In the genomic region with DNA sequence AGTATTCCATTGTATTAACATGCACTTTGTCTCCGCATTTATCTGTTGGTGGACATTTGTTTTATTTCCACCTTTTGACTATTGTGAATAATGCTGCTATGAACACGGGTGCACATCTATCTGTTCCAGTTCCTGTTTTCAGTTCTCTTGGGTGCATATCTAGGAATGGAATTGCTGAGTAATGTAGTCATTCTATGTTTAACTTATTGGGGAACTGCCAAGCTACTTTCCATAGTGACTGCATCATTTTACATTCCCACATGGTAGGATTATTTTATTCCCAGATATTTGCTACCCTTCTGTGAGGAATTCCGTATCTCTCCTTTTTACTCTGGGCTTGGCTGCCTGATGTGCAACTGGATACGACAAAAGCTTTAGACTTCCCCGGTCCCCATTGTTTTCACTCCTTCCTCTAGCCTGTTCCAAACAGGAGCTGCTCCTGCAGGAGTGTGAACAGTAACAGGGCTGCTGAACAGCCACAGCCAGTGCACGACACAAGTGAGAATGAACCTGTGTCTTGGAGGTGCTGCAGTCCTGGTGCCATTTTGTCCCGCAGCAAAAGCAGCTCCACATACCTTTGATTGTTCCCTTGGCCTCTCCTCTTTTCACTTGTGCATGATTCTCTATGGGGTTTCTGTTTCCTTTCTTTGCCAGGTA, we compare ENCODE assay signal across 1 cellular context.
TF ChIP-seq lines count a peak whose summit lies in the region.

No MANE protein-coding gene starts in this region.

TF ChIP-seq in WTC11, 78 proteins besides CTCF, POLR2A, EP300 and RAD21 (continued from another document):
- TF ChIP-seq, protein P1, sequence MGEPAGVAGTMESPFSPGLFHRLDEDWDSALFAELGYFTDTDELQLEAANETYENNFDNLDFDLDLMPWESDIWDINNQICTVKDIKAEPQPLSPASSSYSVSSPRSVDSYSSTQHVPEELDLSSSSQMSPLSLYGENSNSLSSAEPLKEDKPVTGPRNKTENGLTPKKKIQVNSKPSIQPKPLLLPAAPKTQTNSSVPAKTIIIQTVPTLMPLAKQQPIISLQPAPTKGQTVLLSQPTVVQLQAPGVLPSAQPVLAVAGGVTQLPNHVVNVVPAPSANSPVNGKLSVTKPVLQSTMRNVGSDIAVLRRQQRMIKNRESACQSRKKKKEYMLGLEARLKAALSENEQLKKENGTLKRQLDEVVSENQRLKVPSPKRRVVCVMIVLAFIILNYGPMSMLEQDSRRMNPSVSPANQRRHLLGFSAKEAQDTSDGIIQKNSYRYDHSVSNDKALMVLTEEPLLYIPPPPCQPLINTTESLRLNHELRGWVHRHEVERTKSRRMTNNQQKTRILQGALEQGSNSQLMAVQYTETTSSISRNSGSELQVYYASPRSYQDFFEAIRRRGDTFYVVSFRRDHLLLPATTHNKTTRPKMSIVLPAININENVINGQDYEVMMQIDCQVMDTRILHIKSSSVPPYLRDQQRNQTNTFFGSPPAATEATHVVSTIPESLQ (CRISPR knock-in tag; IDR thresholded peaks at IDR 0.05) = no peak
- TF ChIP-seq CBFB (CRISPR knock-in tag; IDR thresholded peaks at IDR 0.05; ENCODE audit: low read depth) (no peak), NR2C2 (CRISPR knock-in tag; IDR thresholded peaks at IDR 0.05) (no peak)
- TF ChIP-seq, protein P2, sequence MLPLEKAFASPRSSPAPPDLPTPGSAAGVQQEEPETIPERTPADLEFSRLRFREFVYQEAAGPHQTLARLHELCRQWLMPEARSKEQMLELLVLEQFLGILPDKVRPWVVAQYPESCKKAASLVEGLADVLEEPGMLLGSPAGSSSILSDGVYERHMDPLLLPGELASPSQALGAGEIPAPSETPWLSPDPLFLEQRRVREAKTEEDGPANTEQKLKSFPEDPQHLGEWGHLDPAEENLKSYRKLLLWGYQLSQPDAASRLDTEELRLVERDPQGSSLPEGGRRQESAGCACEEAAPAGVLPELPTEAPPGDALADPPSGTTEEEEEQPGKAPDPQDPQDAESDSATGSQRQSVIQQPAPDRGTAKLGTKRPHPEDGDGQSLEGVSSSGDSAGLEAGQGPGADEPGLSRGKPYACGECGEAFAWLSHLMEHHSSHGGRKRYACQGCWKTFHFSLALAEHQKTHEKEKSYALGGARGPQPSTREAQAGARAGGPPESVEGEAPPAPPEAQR (CRISPR knock-in tag; IDR thresholded peaks at IDR 0.05) = no peak
- TF ChIP-seq, protein P3, sequence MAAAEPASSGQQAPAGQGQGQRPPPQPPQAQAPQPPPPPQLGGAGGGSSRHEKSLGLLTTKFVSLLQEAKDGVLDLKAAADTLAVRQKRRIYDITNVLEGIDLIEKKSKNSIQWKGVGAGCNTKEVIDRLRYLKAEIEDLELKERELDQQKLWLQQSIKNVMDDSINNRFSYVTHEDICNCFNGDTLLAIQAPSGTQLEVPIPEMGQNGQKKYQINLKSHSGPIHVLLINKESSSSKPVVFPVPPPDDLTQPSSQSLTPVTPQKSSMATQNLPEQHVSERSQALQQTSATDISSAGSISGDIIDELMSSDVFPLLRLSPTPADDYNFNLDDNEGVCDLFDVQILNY (CRISPR knock-in tag; IDR thresholded peaks at IDR 0.05) = no peak
- TF ChIP-seq, protein P4, sequence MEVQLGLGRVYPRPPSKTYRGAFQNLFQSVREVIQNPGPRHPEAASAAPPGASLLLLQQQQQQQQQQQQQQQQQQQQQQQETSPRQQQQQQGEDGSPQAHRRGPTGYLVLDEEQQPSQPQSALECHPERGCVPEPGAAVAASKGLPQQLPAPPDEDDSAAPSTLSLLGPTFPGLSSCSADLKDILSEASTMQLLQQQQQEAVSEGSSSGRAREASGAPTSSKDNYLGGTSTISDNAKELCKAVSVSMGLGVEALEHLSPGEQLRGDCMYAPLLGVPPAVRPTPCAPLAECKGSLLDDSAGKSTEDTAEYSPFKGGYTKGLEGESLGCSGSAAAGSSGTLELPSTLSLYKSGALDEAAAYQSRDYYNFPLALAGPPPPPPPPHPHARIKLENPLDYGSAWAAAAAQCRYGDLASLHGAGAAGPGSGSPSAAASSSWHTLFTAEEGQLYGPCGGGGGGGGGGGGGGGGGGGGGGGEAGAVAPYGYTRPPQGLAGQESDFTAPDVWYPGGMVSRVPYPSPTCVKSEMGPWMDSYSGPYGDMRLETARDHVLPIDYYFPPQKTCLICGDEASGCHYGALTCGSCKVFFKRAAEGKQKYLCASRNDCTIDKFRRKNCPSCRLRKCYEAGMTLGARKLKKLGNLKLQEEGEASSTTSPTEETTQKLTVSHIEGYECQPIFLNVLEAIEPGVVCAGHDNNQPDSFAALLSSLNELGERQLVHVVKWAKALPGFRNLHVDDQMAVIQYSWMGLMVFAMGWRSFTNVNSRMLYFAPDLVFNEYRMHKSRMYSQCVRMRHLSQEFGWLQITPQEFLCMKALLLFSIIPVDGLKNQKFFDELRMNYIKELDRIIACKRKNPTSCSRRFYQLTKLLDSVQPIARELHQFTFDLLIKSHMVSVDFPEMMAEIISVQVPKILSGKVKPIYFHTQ (CRISPR knock-in tag; IDR thresholded peaks at IDR 0.05) = no peak
- TF ChIP-seq, protein P5, sequence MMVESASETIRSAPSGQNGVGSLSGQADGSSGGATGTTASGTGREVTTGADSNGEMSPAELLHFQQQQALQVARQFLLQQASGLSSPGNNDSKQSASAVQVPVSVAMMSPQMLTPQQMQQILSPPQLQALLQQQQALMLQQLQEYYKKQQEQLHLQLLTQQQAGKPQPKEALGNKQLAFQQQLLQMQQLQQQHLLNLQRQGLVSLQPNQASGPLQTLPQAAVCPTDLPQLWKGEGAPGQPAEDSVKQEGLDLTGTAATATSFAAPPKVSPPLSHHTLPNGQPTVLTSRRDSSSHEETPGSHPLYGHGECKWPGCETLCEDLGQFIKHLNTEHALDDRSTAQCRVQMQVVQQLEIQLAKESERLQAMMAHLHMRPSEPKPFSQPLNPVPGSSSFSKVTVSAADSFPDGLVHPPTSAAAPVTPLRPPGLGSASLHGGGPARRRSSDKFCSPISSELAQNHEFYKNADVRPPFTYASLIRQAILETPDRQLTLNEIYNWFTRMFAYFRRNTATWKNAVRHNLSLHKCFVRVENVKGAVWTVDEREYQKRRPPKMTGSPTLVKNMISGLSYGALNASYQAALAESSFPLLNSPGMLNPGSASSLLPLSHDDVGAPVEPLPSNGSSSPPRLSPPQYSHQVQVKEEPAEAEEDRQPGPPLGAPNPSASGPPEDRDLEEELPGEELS (CRISPR knock-in tag; IDR thresholded peaks at IDR 0.05) = no peak
